ENCODE assay signal across 8 cellular contexts in genomic region chr1:200150721-200151120, GRCh38.
DNase-seq lines count a peak whose midpoint lies in the region; ATAC-seq, FAIRE-seq and TF ChIP-seq lines count a peak whose summit lies in the region.

No MANE protein-coding gene starts in this region.

- no peak overlapping the region for H3K9ac ChIP-seq in kidney (ENCODE audit: low read length in 2 of 2)

- H3K27ac ChIP-seq in kidney (ENCODE audit: low read depth in 2 of 2, low read length in 2 of 2) (no peak overlapping the region), sigmoid colon (no peak overlapping the region)

- FAIRE-seq in kidney (lab: Jason Lieb, UNC) = no peak

- H3K9me3 ChIP-seq in kidney (ENCODE audit: control insufficient read depth in 1 of 2, low read length in 2 of 2) (no peaks in the 10 kb centered on the region), sigmoid colon (no peaks in the 10 kb centered on the region)

- ATAC-seq in GM18907 (IDR thresholded peaks at IDR 0.05; ENCODE audit: unreplicated experiment) (peak; percentile 50), HG03469 (IDR thresholded peaks at IDR 0.05; ENCODE audit: unreplicated experiment) (peak; percentile 26)

- H3K27ac Mint-ChIP-seq in activated T-helper 2 cell treated with anti-CD3 and anti-CD28 coated beads, Interferon-gamma antibody, Interleukin-2, Interleukin-4, amounts not matched to agents 10 μg/mL and 5 μg/mL and 100 μg/mL, durations not matched to agents 14 hours and 24 hours and 36 hours = peak overlapping the region; percentile 73
- H3K27ac Mint-ChIP-seq in nephron progenitor cell = peak overlapping the region; percentile 67

- peaks cover 47% of the 10 kb centered on the region for H3K4me1 Mint-ChIP-seq in activated T-helper 2 cell treated with anti-CD3 and anti-CD28 coated beads, Interferon-gamma antibody, Interleukin-2, Interleukin-4, amounts not matched to agents 10 μg/mL and 5 μg/mL and 100 μg/mL, durations not matched to agents 14 hours and 24 hours and 36 hours (ENCODE audit: low read depth)
- H3K4me1 Mint-ChIP-seq in nephron progenitor cell = peaks cover 37% of the 10 kb centered on the region

- TF ChIP-seq EP300 in sigmoid colon (IDR thresholded peaks at IDR 0.05) = no peak

- H3K36me3 ChIP-seq in kidney (ENCODE audit: control insufficient read depth in 1 of 2, insufficient read depth in 2 of 2, low read length in 2 of 2) (no peaks in the 10 kb centered on the region), sigmoid colon (no peaks in the 10 kb centered on the region)

- H3K4me3 ChIP-seq in kidney (ENCODE audit: low read length in 2 of 2) = no peak overlapping the region
- H3K4me3 ChIP-seq in sigmoid colon = no peak overlapping the region

- WGBS in sigmoid colon, 2 donors = 23 to 56% methylated on average over 4 of the region's 4 CpGs

- no peaks in the 10 kb centered on the region for H3K9me3 Mint-ChIP-seq in activated T-helper 2 cell treated with anti-CD3 and anti-CD28 coated beads, Interferon-gamma antibody, Interleukin-2, Interleukin-4, amounts not matched to agents 10 μg/mL and 5 μg/mL and 100 μg/mL, durations not matched to agents 14 hours and 24 hours and 36 hours
- H3K9me3 Mint-ChIP-seq in nephron progenitor cell = no peaks in the 10 kb centered on the region

- H3K36me3 Mint-ChIP-seq in activated T-helper 2 cell treated with anti-CD3 and anti-CD28 coated beads, Interferon-gamma antibody, Interleukin-2, Interleukin-4, amounts not matched to agents 10 μg/mL and 5 μg/mL and 100 μg/mL, durations not matched to agents 14 hours and 24 hours and 36 hours (ENCODE audit: low read depth) = peaks cover 2% of the 10 kb centered on the region
- peaks cover 15% of the 10 kb centered on the region for H3K36me3 Mint-ChIP-seq in nephron progenitor cell (ENCODE audit: low read depth)

- intact Hi-C loops in activated T-helper 2 cell treated with anti-CD3 and anti-CD28 coated beads, Interferon-gamma antibody, Interleukin-2, Interleukin-4, amounts not matched to agents 10 μg/mL and 5 μg/mL and 100 μg/mL, durations not matched to agents 14 hours and 24 hours and 36 hours (cut with micrococcal nuclease) = loop anchor here (1.0 to 5.0 kb wide), 6 partner anchors 104 to 978 kb away; no protein-coding TSS in a partner anchor
- intact Hi-C loops in kidney (cut with DNase I) (no loop called here), sigmoid colon (cut with DNase I) (no loop called here)

- H3K4me1 ChIP-seq in kidney (ENCODE audit: control insufficient read depth in 1 of 2, insufficient read depth in 1 of 2, low read depth in 1 of 2, low read length in 2 of 2) (no peaks in the 10 kb centered on the region), sigmoid colon (no peaks in the 10 kb centered on the region)

- H3K27me3 Mint-ChIP-seq in activated T-helper 2 cell treated with anti-CD3 and anti-CD28 coated beads, Interferon-gamma antibody, Interleukin-2, Interleukin-4, amounts not matched to agents 10 μg/mL and 5 μg/mL and 100 μg/mL, durations not matched to agents 14 hours and 24 hours and 36 hours (ENCODE audit: low read depth) = no peaks in the 10 kb centered on the region
- H3K27me3 Mint-ChIP-seq in nephron progenitor cell (ENCODE audit: low read depth, poor library complexity) = no peaks in the 10 kb centered on the region

- DNase-seq in AG08396 (ENCODE audit: low spot score) (peak; percentile 64), nephron progenitor cell (no peak), kidney (no peak), sigmoid colon (no peak), NCI-H1048 (lab: John Stamatoyannopoulos, UW) (no peak)
- no peak for DNase-seq in activated T-helper 2 cell treated with anti-CD3 and anti-CD28 coated beads, Interferon-gamma antibody, Interleukin-2, Interleukin-4, amounts not matched to agents 10 μg/mL and 5 μg/mL and 100 μg/mL, durations not matched to agents 14 hours and 24 hours and 36 hours (ENCODE audit: low spot score)

- H3K4me3 Mint-ChIP-seq in activated T-helper 2 cell treated with anti-CD3 and anti-CD28 coated beads, Interferon-gamma antibody, Interleukin-2, Interleukin-4, amounts not matched to agents 10 μg/mL and 5 μg/mL and 100 μg/mL, durations not matched to agents 14 hours and 24 hours and 36 hours (ENCODE audit: low read depth) = no peak overlapping the region
- no peak overlapping the region for H3K4me3 Mint-ChIP-seq in nephron progenitor cell

- TF ChIP-seq CTCF in nephron progenitor cell (IDR thresholded peaks at IDR 0.05) (no peak), kidney (IDR thresholded peaks at IDR 0.05; ENCODE audit: borderline replicate concordance, extremely low read depth, insufficient read depth) (no peak), sigmoid colon (IDR thresholded peaks at IDR 0.05) (no peak)

- H3K27me3 ChIP-seq in sigmoid colon = no peaks in the 10 kb centered on the region

- no peak for TF ChIP-seq POLR2A in sigmoid colon (IDR thresholded peaks at IDR 0.05)
